ENCODE assay signal across 12 cellular contexts in the genomic region with DNA sequence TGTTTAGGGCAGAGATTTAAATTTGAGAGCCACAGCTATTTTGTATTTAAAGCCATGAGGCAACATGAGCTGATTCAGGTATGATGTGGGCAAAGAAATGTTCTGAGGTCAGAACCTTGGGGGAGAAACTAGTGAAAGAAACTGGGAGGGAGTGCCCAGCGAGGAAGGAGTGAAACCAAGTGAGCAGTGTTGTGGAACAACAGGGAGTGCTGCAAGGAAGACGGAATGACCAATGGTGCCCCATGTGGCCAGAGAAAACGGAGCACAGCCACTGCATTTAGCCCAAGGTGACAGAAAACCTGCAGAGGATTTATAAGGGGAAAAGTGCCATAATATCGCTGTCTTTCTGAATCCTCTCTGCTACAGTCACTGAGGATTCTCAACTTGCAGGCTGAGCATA.
DNase-seq lines count a peak whose midpoint lies in the region; ATAC-seq and TF ChIP-seq lines count a peak whose summit lies in the region.
"Had no signal": no experiment of that assay in that cellular context is flagged by ENCODE, and none has a peak within 500 bp of the region (broad histone marks: within the 10 kb centered on the region; RNA-seq: fewer than 3 reads in every experiment).

No MANE protein-coding gene starts in this region.

- WGBS in ovary, 3 donors: 50 to 65% (median 63%) methylated on average over 4 of the region's 4 CpGs

- H3K36me3 Mint-ChIP-seq in WTC11: no peaks in the 10 kb centered on the region
- H3K36me3 Mint-ChIP-seq: mesothelial cell of epicardium had no signal

- intact Hi-C loops in ovary (cut with DNase I): no loop called here

- DNase-seq in H7: peak; percentile 26
- DNase-seq in WTC11 (ENCODE audit: low spot score): peak; percentile 55
- no peak for DNase-seq in left lobe of liver (ENCODE audit: low spot score)
- DNase-seq in ovary: no peak
- DNase-seq in NCI-H1694 (lab: John Stamatoyannopoulos, UW): no peak
- DNase-seq: activated CD4-positive, alpha-beta T cell treated with anti-CD3 and anti-CD28 coated beads for 1 hour; NCI-H2107 had no signal

- TF ChIP-seq CTCF in C4-2B (conservative IDR thresholded peaks at IDR 0.05) (peak; percentile 33), WTC11 (IDR thresholded peaks at IDR 0.05) (no peak), ovary (IDR thresholded peaks at IDR 0.05) (no peak)

- CTCF ChIA-PET in WTC11 (lab: Charles Lee): no interaction called here

- no peaks in the 10 kb centered on the region; the same call in 1 of the 2 replicates for H3K9me3 Mint-ChIP-seq in WTC11
- H3K9me3 Mint-ChIP-seq: mesothelial cell of epicardium had no signal

- H3K27ac ChIP-seq in C4-2B: no peak overlapping the region
- H3K27ac ChIP-seq in ovary: no peak overlapping the region

- no peaks in the 10 kb centered on the region; the same call in 1 of the 2 replicates for H3K27me3 Mint-ChIP-seq in WTC11 (ENCODE audit: low read depth)

- no peaks in the 10 kb centered on the region for H3K4me1 ChIP-seq in ovary (ENCODE audit: insufficient read depth)
- H3K4me1 ChIP-seq: HAP-1 had no signal

- ATAC-seq in WTC11 (peak; percentile 96), left lobe of liver (peak; percentile 75), GM18502 (IDR thresholded peaks at IDR 0.05; ENCODE audit: poor library complexity, unreplicated experiment) (no peak), GM18511 (IDR thresholded peaks at IDR 0.05; ENCODE audit: unreplicated experiment) (no peak)

- no peaks in the 10 kb centered on the region for H3K9me3 ChIP-seq in ovary
- H3K9me3 ChIP-seq: HAP-1 had no signal

- H3K4me3 ChIP-seq in H7 (ENCODE audit: insufficient read depth, low read depth, low read length) (no peak overlapping the region), ovary (no peak overlapping the region)
- H3K4me3 ChIP-seq: HAP-1 had no signal

- peaks cover 18% of the 10 kb centered on the region for H3K4me1 Mint-ChIP-seq in WTC11

- POLR2A ChIA-PET in WTC11 (lab: Charles Lee): no interaction called here

- H3K27ac Mint-ChIP-seq in WTC11: no peak overlapping the region
- H3K27ac Mint-ChIP-seq: mesothelial cell of epicardium had no signal

- H3K4me3 Mint-ChIP-seq in WTC11: no peak overlapping the region
- H3K4me3 Mint-ChIP-seq: mesothelial cell of epicardium had no signal

- H3K36me3 ChIP-seq in H7 (replicated peaks; ENCODE audit: control insufficient read depth, insufficient read depth, low read length) (no peaks in the 10 kb centered on the region), ovary (no peaks in the 10 kb centered on the region)
- H3K36me3 ChIP-seq: HAP-1 had no signal

- H3K27me3 ChIP-seq in H7 (ENCODE audit: control insufficient read depth, insufficient read depth, low read length) (no peaks in the 10 kb centered on the region), ovary (no peaks in the 10 kb centered on the region)

- no peak for TF ChIP-seq POLR2A in ovary (IDR thresholded peaks at IDR 0.05)

- TF ChIP-seq EP300 in ovary (IDR thresholded peaks at IDR 0.05): no peak

TF ChIP-seq in WTC11, 78 proteins besides CTCF, POLR2A, EP300 and RAD21:
- TF ChIP-seq ZNF263 (CRISPR knock-in tag; IDR thresholded peaks at IDR 0.05; ENCODE audit: low read depth): no peak
- TF ChIP-seq, protein P1, sequence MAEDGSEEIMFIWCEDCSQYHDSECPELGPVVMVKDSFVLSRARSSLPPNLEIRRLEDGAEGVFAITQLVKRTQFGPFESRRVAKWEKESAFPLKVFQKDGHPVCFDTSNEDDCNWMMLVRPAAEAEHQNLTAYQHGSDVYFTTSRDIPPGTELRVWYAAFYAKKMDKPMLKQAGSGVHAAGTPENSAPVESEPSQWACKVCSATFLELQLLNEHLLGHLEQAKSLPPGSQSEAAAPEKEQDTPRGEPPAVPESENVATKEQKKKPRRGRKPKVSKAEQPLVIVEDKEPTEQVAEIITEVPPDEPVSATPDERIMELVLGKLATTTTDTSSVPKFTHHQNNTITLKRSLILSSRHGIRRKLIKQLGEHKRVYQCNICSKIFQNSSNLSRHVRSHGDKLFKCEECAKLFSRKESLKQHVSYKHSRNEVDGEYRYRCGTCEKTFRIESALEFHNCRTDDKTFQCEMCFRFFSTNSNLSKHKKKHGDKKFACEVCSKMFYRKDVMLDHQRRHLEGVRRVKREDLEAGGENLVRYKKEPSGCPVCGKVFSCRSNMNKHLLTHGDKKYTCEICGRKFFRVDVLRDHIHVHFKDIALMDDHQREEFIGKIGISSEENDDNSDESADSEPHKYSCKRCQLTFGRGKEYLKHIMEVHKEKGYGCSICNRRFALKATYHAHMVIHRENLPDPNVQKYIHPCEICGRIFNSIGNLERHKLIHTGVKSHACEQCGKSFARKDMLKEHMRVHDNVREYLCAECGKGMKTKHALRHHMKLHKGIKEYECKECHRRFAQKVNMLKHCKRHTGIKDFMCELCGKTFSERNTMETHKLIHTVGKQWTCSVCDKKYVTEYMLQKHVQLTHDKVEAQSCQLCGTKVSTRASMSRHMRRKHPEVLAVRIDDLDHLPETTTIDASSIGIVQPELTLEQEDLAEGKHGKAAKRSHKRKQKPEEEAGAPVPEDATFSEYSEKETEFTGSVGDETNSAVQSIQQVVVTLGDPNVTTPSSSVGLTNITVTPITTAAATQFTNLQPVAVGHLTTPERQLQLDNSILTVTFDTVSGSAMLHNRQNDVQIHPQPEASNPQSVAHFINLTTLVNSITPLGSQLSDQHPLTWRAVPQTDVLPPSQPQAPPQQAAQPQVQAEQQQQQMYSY (CRISPR knock-in tag; IDR thresholded peaks at IDR 0.05): no peak
- TF ChIP-seq SP1 (CRISPR knock-in tag; conservative IDR thresholded peaks at IDR 0.05): no peak
- no peak for TF ChIP-seq TEAD1 (CRISPR knock-in tag; IDR thresholded peaks at IDR 0.05)
- TF ChIP-seq ESRRA (CRISPR knock-in tag; IDR thresholded peaks at IDR 0.05; ENCODE audit: borderline replicate concordance): no peak
- no peak for TF ChIP-seq MXD4 (CRISPR knock-in tag; IDR thresholded peaks at IDR 0.05; ENCODE audit: borderline replicate concordance)
- no peak for TF ChIP-seq ZNF416 (CRISPR knock-in tag; IDR thresholded peaks at IDR 0.05)

Comparison
In these comparisons a context has a peak if more than half of its experiments do, and no peak if none do; other contexts are left out.
1. DNase-seq: peak in H7 (single experiment) and WTC11 (single experiment); none in left lobe of liver (single experiment), ovary (0 of 5) and NCI-H1694 (single experiment).
2. ATAC-seq: peak in WTC11 (single experiment) and left lobe of liver (single experiment); none in GM18502 (single experiment) and GM18511 (single experiment).